Comparison of ENCODE assay signal across 10 cellular contexts in the genomic region with DNA sequence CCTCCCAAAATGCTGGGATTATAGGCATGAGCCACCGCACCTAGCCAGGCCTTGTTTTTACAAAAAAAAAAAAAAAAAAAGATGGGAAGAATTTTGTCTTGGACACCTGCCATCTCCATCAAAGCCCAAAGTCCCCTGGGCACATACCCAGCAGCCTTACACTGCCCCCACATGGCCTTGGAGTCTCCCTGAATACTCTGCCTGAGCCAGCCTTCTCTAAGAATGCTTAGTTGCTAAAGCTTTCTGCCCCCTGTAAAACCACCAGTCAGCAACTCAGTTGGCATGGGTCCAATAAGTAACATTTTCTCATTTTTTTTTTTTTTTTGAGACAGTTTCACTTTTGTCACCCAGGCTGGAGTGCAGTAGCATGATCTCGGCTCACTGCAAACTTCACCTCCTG. TPM values are rescaled to one million over a fixed set of nuclear protein-coding genes. Genes with fewer than 3 reads are reported as not detected.
DNase-seq lines count a peak whose midpoint lies in the region; ATAC-seq, FAIRE-seq and TF ChIP-seq lines count a peak whose summit lies in the region.
"Had no signal": no experiment of that assay in that cellular context is flagged by ENCODE, and none has a peak within 500 bp of the region (broad histone marks: within the 10 kb centered on the region; RNA-seq: fewer than 3 reads in every experiment).

No MANE protein-coding gene starts in this region.

- no peak overlapping the region for H3K4me3 ChIP-seq in left lung

- no peak for TF ChIP-seq CTCF in left lung (IDR thresholded peaks at IDR 0.05)

- ATAC-seq in HG03442 (IDR thresholded peaks at IDR 0.05; ENCODE audit: unreplicated experiment) (peak; percentile 52), left lung (peak; percentile 39), HG02981 (IDR thresholded peaks at IDR 0.05; ENCODE audit: unreplicated experiment) (no peak), HG03175 (IDR thresholded peaks at IDR 0.05; ENCODE audit: unreplicated experiment) (no peak)

- H3K27me3 ChIP-seq in left lung: no peaks in the 10 kb centered on the region

- intact Hi-C loops in left lung (cut with DNase I): no loop called here

- H3K27ac ChIP-seq in left lung: no peak overlapping the region

- H3K4me1 ChIP-seq in left lung: no peaks in the 10 kb centered on the region

- FAIRE-seq in RCC 7860 (lab: Jason Lieb, UNC): no peak

- H3K9me3 ChIP-seq in left lung: no peaks in the 10 kb centered on the region

- DNase-seq in DMS 273 treated with DMSO at 0.1 percent for 48 hours (lab: John Stamatoyannopoulos, UW) (peak; percentile 15), amniotic epithelial cell (ENCODE audit: low read depth) (peak; percentile 70), left lung (no peak), RCC 7860 (ENCODE audit: low spot score) (no peak), cerebellum (ENCODE audit: low spot score) (no peak)
- DNase-seq: activated CD4-positive, alpha-beta T cell treated with anti-CD3 and anti-CD28 coated beads, Interleukin-2, amount 50 U/mL, for 4 hours had no signal

- H3K36me3 ChIP-seq in left lung: peaks cover 0 to 9% of the 10 kb centered on the region in 2 donors

RNA-seq across cellular contexts. Expression of a gene that starts 40.6 kb away (rescaled TPM):
- total RNA-seq in left lung (1 to 10 TPM; 1.4 to 5.0 TPM), cerebellum (10.2 TPM)

RNA-seq across cellular contexts. Expression of a gene that starts 47.2 kb away (rescaled TPM):
- 10 to 100 TPM; 25.7 to 26.4 TPM for total RNA-seq in left lung
- 8.7 TPM for total RNA-seq in cerebellum

RNA-seq across cellular contexts. Expression of a gene that starts 51.5 kb away (rescaled TPM):
- total RNA-seq in left lung (not detected), cerebellum (not detected)
- total RNA-seq: urinary bladder had no signal

Comparison
In these comparisons a context has a peak if more than half of its experiments do, and no peak if none do; other contexts are left out.
1. DNase-seq: peak in DMS 273 treated with DMSO at 0.1 percent for 48 hours (single experiment) and amniotic epithelial cell (single experiment); none in left lung (0 of 2), RCC 7860 (single experiment) and cerebellum (single experiment).
2. ATAC-seq: peak in HG03442 (single experiment) and left lung (single experiment); none in HG02981 (single experiment) and HG03175 (single experiment).